Comparison of ENCODE assay signal across 1 cellular context in the genomic region with DNA sequence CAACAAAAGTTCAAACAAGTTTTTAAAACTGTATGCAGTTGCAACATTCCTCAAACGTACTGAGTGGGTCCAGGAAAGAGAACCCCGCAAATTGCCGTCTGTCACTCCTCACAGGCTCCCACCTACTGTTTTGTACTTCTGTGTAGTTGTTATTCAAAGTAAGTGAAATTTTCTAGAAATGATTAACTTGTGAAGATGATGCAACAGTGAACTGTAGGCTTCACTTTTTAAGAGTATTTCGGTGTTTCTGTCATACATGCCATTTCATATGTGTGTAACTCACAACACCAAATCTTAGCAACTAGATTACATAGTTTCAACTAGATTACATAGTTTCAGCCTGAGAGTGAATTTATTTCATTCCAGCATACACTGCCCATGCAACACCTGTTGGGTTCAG.
TF ChIP-seq lines count a peak whose summit lies in the region.

No MANE protein-coding gene starts in this region.

TF ChIP-seq in HepG2, 621 proteins besides CTCF, POLR2A, EP300 and RAD21 (continued from another document):
- TF ChIP-seq, protein P1, sequence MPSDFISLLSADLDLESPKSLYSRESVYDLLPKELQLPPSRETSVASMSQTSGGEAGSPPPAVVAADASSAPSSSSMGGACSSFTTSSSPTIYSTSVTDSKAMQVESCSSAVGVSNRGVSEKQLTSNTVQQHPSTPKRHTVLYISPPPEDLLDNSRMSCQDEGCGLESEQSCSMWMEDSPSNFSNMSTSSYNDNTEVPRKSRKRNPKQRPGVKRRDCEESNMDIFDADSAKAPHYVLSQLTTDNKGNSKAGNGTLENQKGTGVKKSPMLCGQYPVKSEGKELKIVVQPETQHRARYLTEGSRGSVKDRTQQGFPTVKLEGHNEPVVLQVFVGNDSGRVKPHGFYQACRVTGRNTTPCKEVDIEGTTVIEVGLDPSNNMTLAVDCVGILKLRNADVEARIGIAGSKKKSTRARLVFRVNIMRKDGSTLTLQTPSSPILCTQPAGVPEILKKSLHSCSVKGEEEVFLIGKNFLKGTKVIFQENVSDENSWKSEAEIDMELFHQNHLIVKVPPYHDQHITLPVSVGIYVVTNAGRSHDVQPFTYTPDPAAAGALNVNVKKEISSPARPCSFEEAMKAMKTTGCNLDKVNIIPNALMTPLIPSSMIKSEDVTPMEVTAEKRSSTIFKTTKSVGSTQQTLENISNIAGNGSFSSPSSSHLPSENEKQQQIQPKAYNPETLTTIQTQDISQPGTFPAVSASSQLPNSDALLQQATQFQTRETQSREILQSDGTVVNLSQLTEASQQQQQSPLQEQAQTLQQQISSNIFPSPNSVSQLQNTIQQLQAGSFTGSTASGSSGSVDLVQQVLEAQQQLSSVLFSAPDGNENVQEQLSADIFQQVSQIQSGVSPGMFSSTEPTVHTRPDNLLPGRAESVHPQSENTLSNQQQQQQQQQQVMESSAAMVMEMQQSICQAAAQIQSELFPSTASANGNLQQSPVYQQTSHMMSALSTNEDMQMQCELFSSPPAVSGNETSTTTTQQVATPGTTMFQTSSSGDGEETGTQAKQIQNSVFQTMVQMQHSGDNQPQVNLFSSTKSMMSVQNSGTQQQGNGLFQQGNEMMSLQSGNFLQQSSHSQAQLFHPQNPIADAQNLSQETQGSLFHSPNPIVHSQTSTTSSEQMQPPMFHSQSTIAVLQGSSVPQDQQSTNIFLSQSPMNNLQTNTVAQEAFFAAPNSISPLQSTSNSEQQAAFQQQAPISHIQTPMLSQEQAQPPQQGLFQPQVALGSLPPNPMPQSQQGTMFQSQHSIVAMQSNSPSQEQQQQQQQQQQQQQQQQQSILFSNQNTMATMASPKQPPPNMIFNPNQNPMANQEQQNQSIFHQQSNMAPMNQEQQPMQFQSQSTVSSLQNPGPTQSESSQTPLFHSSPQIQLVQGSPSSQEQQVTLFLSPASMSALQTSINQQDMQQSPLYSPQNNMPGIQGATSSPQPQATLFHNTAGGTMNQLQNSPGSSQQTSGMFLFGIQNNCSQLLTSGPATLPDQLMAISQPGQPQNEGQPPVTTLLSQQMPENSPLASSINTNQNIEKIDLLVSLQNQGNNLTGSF (CRISPR knock-in tag; IDR thresholded peaks at IDR 0.05), result no peak
- TF ChIP-seq SALL1 (CRISPR knock-in tag; IDR thresholded peaks at IDR 0.05) (no peak), MBNL3 (CRISPR knock-in tag; conservative IDR thresholded peaks at IDR 0.05) (no peak), HCFC1 (IDR thresholded peaks at IDR 0.05; ENCODE audit: low read depth, low read length) (no peak), RBAK (CRISPR knock-in tag; IDR thresholded peaks at IDR 0.05) (no peak), GFI1 (CRISPR knock-in tag; IDR thresholded peaks at IDR 0.05; ENCODE audit: borderline replicate concordance) (no peak), REPIN1 (CRISPR knock-in tag; IDR thresholded peaks at IDR 0.05; ENCODE audit: borderline replicate concordance, low read depth) (no peak), KDM2A (CRISPR knock-in tag; IDR thresholded peaks at IDR 0.05; ENCODE audit: borderline replicate concordance, low read depth) (no peak), ZNF383 (CRISPR knock-in tag; IDR thresholded peaks at IDR 0.05; ENCODE audit: borderline replicate concordance) (no peak), BCL6 (CRISPR knock-in tag; IDR thresholded peaks at IDR 0.05) (no peak), GZF1 (CRISPR knock-in tag; IDR thresholded peaks at IDR 0.05) (no peak), ELF4 (CRISPR knock-in tag; IDR thresholded peaks at IDR 0.05; ENCODE audit: borderline replicate concordance) (no peak), PRPF4 (IDR thresholded peaks at IDR 0.05; ENCODE audit: low read depth, low read length, poor library complexity, severe bottlenecking) (no peak), ATF7 (IDR thresholded peaks at IDR 0.05) (peak; percentile 57), ATF7 (CRISPR knock-in tag; IDR thresholded peaks at IDR 0.05) (no peak), ZNF180 (CRISPR knock-in tag; IDR thresholded peaks at IDR 0.05; ENCODE audit: borderline replicate concordance, low read depth) (no peak)
- TF ChIP-seq, protein P2, sequence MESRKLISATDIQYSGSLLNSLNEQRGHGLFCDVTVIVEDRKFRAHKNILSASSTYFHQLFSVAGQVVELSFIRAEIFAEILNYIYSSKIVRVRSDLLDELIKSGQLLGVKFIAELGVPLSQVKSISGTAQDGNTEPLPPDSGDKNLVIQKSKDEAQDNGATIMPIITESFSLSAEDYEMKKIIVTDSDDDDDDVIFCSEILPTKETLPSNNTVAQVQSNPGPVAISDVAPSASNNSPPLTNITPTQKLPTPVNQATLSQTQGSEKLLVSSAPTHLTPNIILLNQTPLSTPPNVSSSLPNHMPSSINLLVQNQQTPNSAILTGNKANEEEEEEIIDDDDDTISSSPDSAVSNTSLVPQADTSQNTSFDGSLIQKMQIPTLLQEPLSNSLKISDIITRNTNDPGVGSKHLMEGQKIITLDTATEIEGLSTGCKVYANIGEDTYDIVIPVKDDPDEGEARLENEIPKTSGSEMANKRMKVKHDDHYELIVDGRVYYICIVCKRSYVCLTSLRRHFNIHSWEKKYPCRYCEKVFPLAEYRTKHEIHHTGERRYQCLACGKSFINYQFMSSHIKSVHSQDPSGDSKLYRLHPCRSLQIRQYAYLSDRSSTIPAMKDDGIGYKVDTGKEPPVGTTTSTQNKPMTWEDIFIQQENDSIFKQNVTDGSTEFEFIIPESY (CRISPR knock-in tag; IDR thresholded peaks at IDR 0.05), result no peak
- TF ChIP-seq, protein P3, sequence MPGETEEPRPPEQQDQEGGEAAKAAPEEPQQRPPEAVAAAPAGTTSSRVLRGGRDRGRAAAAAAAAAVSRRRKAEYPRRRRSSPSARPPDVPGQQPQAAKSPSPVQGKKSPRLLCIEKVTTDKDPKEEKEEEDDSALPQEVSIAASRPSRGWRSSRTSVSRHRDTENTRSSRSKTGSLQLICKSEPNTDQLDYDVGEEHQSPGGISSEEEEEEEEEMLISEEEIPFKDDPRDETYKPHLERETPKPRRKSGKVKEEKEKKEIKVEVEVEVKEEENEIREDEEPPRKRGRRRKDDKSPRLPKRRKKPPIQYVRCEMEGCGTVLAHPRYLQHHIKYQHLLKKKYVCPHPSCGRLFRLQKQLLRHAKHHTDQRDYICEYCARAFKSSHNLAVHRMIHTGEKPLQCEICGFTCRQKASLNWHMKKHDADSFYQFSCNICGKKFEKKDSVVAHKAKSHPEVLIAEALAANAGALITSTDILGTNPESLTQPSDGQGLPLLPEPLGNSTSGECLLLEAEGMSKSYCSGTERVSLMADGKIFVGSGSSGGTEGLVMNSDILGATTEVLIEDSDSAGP (CRISPR knock-in tag; IDR thresholded peaks at IDR 0.05; ENCODE audit: borderline replicate concordance), result no peak
